Comparison of ENCODE assay signal across 8 cellular contexts in genomic region chr20:3204124-3204794, GRCh38. TPM values are rescaled to one million over a fixed set of nuclear protein-coding genes. Genes with fewer than 3 reads are reported as not detected.
A peak's percentile ranks its signal among the peaks of the same experiment; 100 is the strongest.
DNase-seq lines count a peak whose midpoint lies in the region; ATAC-seq and TF ChIP-seq lines count a peak whose summit lies in the region.

TSS of gene DDRGK1 (minus strand) at chr20:3204682. CDS start at chr20:3204627, 55 bp downstream.

- peak within 1 kb of the TSS; percentile 90 for H2AFZ ChIP-seq in PC-3 (ENCODE audit: low read length)

- H3K9ac ChIP-seq in HUES64 (ENCODE audit: low read depth, low read length) (peak within 1 kb of the TSS; percentile 94), PC-3 (ENCODE audit: low read length) (peak within 1 kb of the TSS; percentile 89), mucosa of stomach (ENCODE audit: low read length) (peak within 1 kb of the TSS; percentile 80)

- H3F3A ChIP-seq in PC-3 (ENCODE audit: low read length, unreplicated experiment) = no peaks in the 10 kb centered on the region

- H3K4me2 ChIP-seq in PC-3 (ENCODE audit: low read length) = peak within 1 kb of the TSS; percentile 96

- H3K4me3 Mint-ChIP-seq in Calu3 (ENCODE audit: low read depth, unreplicated experiment) = peak within 1 kb of the TSS; percentile 94

- H3K9me3 ChIP-seq in HUES64 (ENCODE audit: insufficient read depth, low read depth, low read length) (no peaks in the 10 kb centered on the region), PC-3 (ENCODE audit: low read length) (no peaks in the 10 kb centered on the region), mucosa of stomach (ENCODE audit: control insufficient read depth, low read length) (no peaks in the 10 kb centered on the region)

- BruUV-seq in Calu3 (replicated peaks; lab: Mats Ljungman, UMichigan) (no TSS peak), PC-3 (replicated peaks; lab: Mats Ljungman, UMichigan) (TSS peak; percentile 45)

- no peaks in the 10 kb centered on the region for H3K27me3 Mint-ChIP-seq in Calu3 (ENCODE audit: unreplicated experiment)

- H3K4me1 ChIP-seq in HUES64 (ENCODE audit: insufficient read depth, low read length) (no peaks in the 10 kb centered on the region), PC-3 (ENCODE audit: insufficient read depth, low read length) (peaks cover 14% of the 10 kb centered on the region), mucosa of stomach (ENCODE audit: control insufficient read depth, insufficient read depth, low read length) (peaks cover 7% of the 10 kb centered on the region)

- peak; percentile 85 for DNase-seq in Calu3
- peak; percentile 91 for DNase-seq in PC-3
- peak; percentile 88 for DNase-seq in activated T-cell treated with anti-CD3 and anti-CD28 coated beads for 48 hours (ENCODE audit: low read depth)
- DNase-seq in epithelial cell of proximal tubule (ENCODE audit: low read depth) = peak; percentile 26
- DNase-seq in stimulated activated CD8-positive, alpha-beta memory T cell treated with anti-CD3 and anti-CD28 coated beads, Interleukin-4, amount 100 ng/mL, for 48 hours = peak; percentile 98

- POLR2A ChIA-PET in PC-3 (lab: Charles Lee; ENCODE audit: unreplicated experiment) = interaction anchor here (0.6 to 0.7 kb wide), 2 partner anchors 10 to 633 kb away, joined by 4 to 12 read pairs; no protein-coding TSS in a partner anchor

- no peaks in the 10 kb centered on the region for H3K9me2 ChIP-seq in PC-3 (replicated peaks; ENCODE audit: low read length)

- H3K27me3 ChIP-seq in HUES64 (ENCODE audit: insufficient read depth, low read length) (no peaks in the 10 kb centered on the region), PC-3 (ENCODE audit: low read length) (no peaks in the 10 kb centered on the region), mucosa of stomach (ENCODE audit: control insufficient read depth, insufficient read depth, low read length) (no peaks in the 10 kb centered on the region)

- TF ChIP-seq CTCF in Calu3 (IDR thresholded peaks at IDR 0.05; ENCODE audit: unreplicated experiment) (no peak), PC-3 (conservative IDR thresholded peaks at IDR 0.05; ENCODE audit: low read depth, low read length) (no peak), epithelial cell of proximal tubule (conservative IDR thresholded peaks at IDR 0.05; ENCODE audit: low read depth, low read length) (no peak)

- WGBS in HUES64 = under 1% methylated on average over 48 of the region's 48 CpGs

- peaks cover 24% of the 10 kb centered on the region for H3K79me2 ChIP-seq in PC-3 (ENCODE audit: low read length)

- peak within 1 kb of the TSS; percentile 97 for H3K4me3 ChIP-seq in HUES64 (ENCODE audit: low read length)
- peak within 1 kb of the TSS; percentile 84 for H3K4me3 ChIP-seq in PC-3 (ENCODE audit: low read length)
- peak within 1 kb of the TSS; percentile 84 for H3K4me3 ChIP-seq in epithelial cell of proximal tubule (ENCODE audit: low read depth, low read length)
- H3K4me3 ChIP-seq in mucosa of stomach (ENCODE audit: low read length) = peak within 1 kb of the TSS; percentile 89

- peak within 1 kb of the TSS; percentile 87 for H3K27ac Mint-ChIP-seq in Calu3 (ENCODE audit: unreplicated experiment)

- no peaks in the 10 kb centered on the region for H3K9me3 Mint-ChIP-seq in Calu3 (ENCODE audit: low read depth, unreplicated experiment)

- peak; percentile 80 for ATAC-seq in GM21423 (IDR thresholded peaks at IDR 0.05; ENCODE audit: unreplicated experiment)
- peak; percentile 82 for ATAC-seq in PC-3

- H3K36me3 Mint-ChIP-seq in Calu3 (ENCODE audit: insufficient read depth, unreplicated experiment) = peaks cover 46% of the 10 kb centered on the region

- CTCF ChIA-PET in Calu3 (lab: Charles Lee) (no interaction called here), PC-3 (lab: Charles Lee) (interaction anchor here (0.5 kb wide), 1 partner anchor 16 kb away, joined by 4 read pairs; no protein-coding TSS in a partner anchor)

- H3K36me3 ChIP-seq in HUES64 (ENCODE audit: insufficient read depth, low read length) = peaks cover 25% of the 10 kb centered on the region
- H3K36me3 ChIP-seq in PC-3 (ENCODE audit: low read depth, low read length) = peaks cover 21% of the 10 kb centered on the region
- peaks cover 3% of the 10 kb centered on the region for H3K36me3 ChIP-seq in mucosa of stomach (ENCODE audit: control insufficient read depth, insufficient read depth, low read length)

- H3K27ac ChIP-seq in HUES64 (ENCODE audit: low read depth, low read length) = peak within 1 kb of the TSS; percentile 94
- H3K27ac ChIP-seq in PC-3 (ENCODE audit: low read length) = peak within 1 kb of the TSS; percentile 60

- intact Hi-C loops in Calu3 (cut with micrococcal nuclease; ENCODE audit: unreplicated experiment) = no loop called here
- intact Hi-C loops in PC-3 (cut with micrococcal nuclease) = loop anchor here (1.0 kb wide), 1 partner anchor 31 kb away; the partner anchor contains the start of gene LZTS3

- H4K20me1 ChIP-seq in PC-3 (ENCODE audit: low read length) = no peaks in the 10 kb centered on the region

- no peaks in the 10 kb centered on the region for H3K4me1 Mint-ChIP-seq in Calu3 (ENCODE audit: low read depth, unreplicated experiment)

RNA-seq across cellular contexts. Expression of gene DDRGK1, which starts in this region (rescaled TPM):
- 30.9 and 36.3 TPM in 2 replicates for total RNA-seq in Calu3 (2022)
- polyA plus RNA-seq in HUES64 (2013, experiment 1 of 2) = 32.8 TPM
- polyA plus RNA-seq in HUES64 (2013, experiment 2 of 2) = 31.5 TPM
- total RNA-seq in PC-3 (2014; rRNA removed) = 97.7 and 122 TPM in 2 replicates
- 63.5 and 80.7 TPM in 2 replicates for total RNA-seq in epithelial cell of proximal tubule

Comparison
In these comparisons a context has a peak if more than half of its experiments do, and no peak if none do; other contexts are left out.
1. Peak in every context shown above with its lines: DNase-seq, ATAC-seq, H3K4me3 ChIP-seq and H3K27ac ChIP-seq.
2. DNase-seq: peak in every context shown above with its lines; median percentile 98 in stimulated activated CD8-positive, alpha-beta memory T cell treated with anti-CD3 and anti-CD28 coated beads, Interleukin-4, amount 100 ng/mL, for 48 hours; 91 in PC-3; 88 in activated T-cell treated with anti-CD3 and anti-CD28 coated beads for 48 hours; 85 in Calu3; 26 in epithelial cell of proximal tubule.